In genomic region chr9:126588491-126589168, GRCh38 we compare ENCODE assay signal across 20 cellular contexts. TPM values are rescaled to one million over a fixed set of nuclear protein-coding genes. Genes with fewer than 3 reads are reported as not detected.
"Had no signal": no experiment of that assay in that cellular context is flagged by ENCODE, and none has a peak within 500 bp of the region (broad histone marks: within the 10 kb centered on the region; RNA-seq: fewer than 3 reads in every experiment).

No MANE protein-coding gene starts in this region.

- DNase-seq: activated CD4-positive, alpha-beta T cell treated with anti-CD3 and anti-CD28 coated beads, Interleukin-2, amount 10 ng/mL, durations not matched to agents 24 days and 14 days; activated CD8-positive, alpha-beta memory T cell treated with anti-CD3 and anti-CD28 coated beads, Interleukin-2, amount 10 ng/mL, durations not matched to agents 7 days and 5 days; activated CD8-positive, alpha-beta T cell treated with anti-CD3 and anti-CD28 coated beads for 36 hours; activated effector memory CD4-positive, alpha-beta T cell treated with anti-CD3 and anti-CD28 coated beads, Interleukin-2, amount 50 U/mL, for 16 hours; activated naive CD4-positive, alpha-beta T cell treated with anti-CD3 and anti-CD28 coated beads, Interleukin-2, amount 10 ng/mL, durations not matched to agents 7 days and 5 days; activated T-cell treated with anti-CD3 and anti-CD28 coated beads for 4 hours; effector CD4-positive, alpha-beta T cell; kidney; mammary epithelial cell; stimulated activated CD4-positive, alpha-beta T cell treated with anti-CD3 and anti-CD28 coated beads, Interleukin-4, amount 100 ng/mL, for 4 hours; stimulated activated naive CD8-positive, alpha-beta T cell treated with anti-CD3 and anti-CD28 coated beads, Interleukin-15, Interleukin-2, amounts not matched to agents 100 U/mL and 50 U/mL, for 24 hours; T-helper 9 cell had no signal

- ATAC-seq: activated CD8-positive, alpha-beta memory T cell treated with anti-CD3 and anti-CD28 coated beads, Interleukin-2, amount 10 ng/mL, durations not matched to agents 7 days and 5 days; activated CD8-positive, alpha-beta T cell treated with anti-CD3 and anti-CD28 coated beads for 36 hours; stimulated activated naive CD8-positive, alpha-beta T cell treated with anti-CD3 and anti-CD28 coated beads, Interleukin-15, Interleukin-2, amounts not matched to agents 100 U/mL and 50 U/mL, for 24 hours had no signal

- FAIRE-seq: endometrium, kidney had no signal

RNA-seq across cellular contexts. Expression of gene LMX1B, which starts 25.1 kb away (rescaled TPM):
- total RNA-seq: activated CD4-positive, alpha-beta T cell treated with anti-CD3 and anti-CD28 coated beads, Interleukin-2, amount 10 ng/mL, durations not matched to agents 24 days and 14 days; activated CD8-positive, alpha-beta memory T cell treated with anti-CD3 and anti-CD28 coated beads, Interleukin-2, amount 10 ng/mL, durations not matched to agents 7 days and 5 days; activated CD8-positive, alpha-beta T cell treated with anti-CD3 and anti-CD28 coated beads for 36 hours; fibroblast of villous mesenchyme; left lobe of liver; mononuclear cell; myocyte; occipital lobe; T-helper 1 cell treated with Interleukin-12 subunit alpha and Interleukin-12 subunit beta and Interleukin-4 antibody, amounts not matched to agents 30 ng/mL and 1 ng/mL, for 36 hours; ureter had no signal
